8 cellular contexts compared by ENCODE assay signal in the genomic region with DNA sequence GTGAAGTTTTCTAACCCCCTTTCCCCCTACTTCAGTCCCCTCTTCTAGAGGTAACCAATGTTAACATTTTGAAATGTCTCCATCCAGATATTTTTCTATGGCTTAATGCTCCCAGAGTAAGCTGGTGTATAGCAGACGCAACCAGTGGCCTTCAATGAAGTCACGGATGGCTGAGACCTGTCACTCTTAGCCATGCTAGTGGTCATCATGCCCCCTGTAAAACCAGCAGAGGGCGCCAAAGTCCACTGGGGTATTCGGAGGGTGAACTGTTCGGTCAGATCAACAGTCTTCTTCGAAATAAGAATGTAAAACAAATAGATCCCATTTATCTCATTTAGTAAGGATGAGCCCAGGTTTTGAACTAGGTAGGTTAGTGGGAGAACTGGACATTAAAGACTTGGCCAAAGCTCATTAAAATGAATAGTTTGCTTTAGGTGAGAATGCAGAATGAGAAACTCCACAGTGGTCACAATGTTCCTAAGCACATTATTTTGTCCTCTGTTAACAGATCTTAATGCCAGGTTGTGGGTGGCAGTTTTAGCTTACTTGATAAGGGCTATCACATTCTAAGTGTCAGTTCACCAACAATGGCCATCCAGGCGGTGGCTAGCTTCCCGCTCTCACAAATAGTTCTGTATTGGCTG. TPM values are rescaled to one million over a fixed set of nuclear protein-coding genes. Genes with fewer than 3 reads are reported as not detected.
A peak's percentile ranks its signal among the peaks of the same experiment; 100 is the strongest.
DNase-seq lines count a peak whose midpoint lies in the region; ATAC-seq and TF ChIP-seq lines count a peak whose summit lies in the region.

No MANE protein-coding gene starts in this region.

- intact Hi-C loops in Calu3 (cut with micrococcal nuclease; ENCODE audit: unreplicated experiment) (loop anchor here (1.0 to 10.0 kb wide), 4 partner anchors 49 to 321 kb away; partner anchors contain the start of gene MMP10), heart left ventricle (cut with DNase I) (loop anchor here in 6 of 10 donors (2.0 to 10.0 kb wide), 3 partner anchors 201 to 209 kb away; no protein-coding TSS in a partner anchor), sigmoid colon (cut with DNase I) (no loop called here)

- 34 to 45% (median 36%) methylated on average over 8 of the region's 8 CpGs for WGBS in heart left ventricle, 4 donors
- 35 to 58% methylated on average over 8 of the region's 8 CpGs for WGBS in sigmoid colon, 2 donors

- H3K4me3 ChIP-seq in heart left ventricle (no peak overlapping the region), sigmoid colon (no peak overlapping the region)

- CTCF ChIA-PET in Calu3 (lab: Charles Lee) = no interaction called here

- ATAC-seq in GM18909 (IDR thresholded peaks at IDR 0.05; ENCODE audit: poor library complexity, unreplicated experiment) (peak; percentile 91), HG03103 (IDR thresholded peaks at IDR 0.05; ENCODE audit: low read depth, unreplicated experiment) (peak; percentile 82), heart left ventricle (peak in 1 of 4 donors; percentile 48)

- H3K36me3 Mint-ChIP-seq in Calu3 (ENCODE audit: insufficient read depth, unreplicated experiment) = no peaks in the 10 kb centered on the region

- peaks cover 0 to 4% (median 0%) of the 10 kb centered on the region in 12 donors for H3K9me3 ChIP-seq in heart left ventricle
- no peaks in the 10 kb centered on the region for H3K9me3 ChIP-seq in sigmoid colon

- no peak overlapping the region for H3K27ac Mint-ChIP-seq in Calu3 (ENCODE audit: unreplicated experiment)

- no peaks in the 10 kb centered on the region for H3K27me3 Mint-ChIP-seq in Calu3 (ENCODE audit: unreplicated experiment)

- H3K27me3 ChIP-seq in heart left ventricle (peaks cover 0 to 18% (median 0%) of the 10 kb centered on the region in 9 donors), sigmoid colon (no peaks in the 10 kb centered on the region)

- peaks cover 0 to 2% (median 0%) of the 10 kb centered on the region in 12 donors for H3K4me1 ChIP-seq in heart left ventricle
- no peaks in the 10 kb centered on the region for H3K4me1 ChIP-seq in sigmoid colon

- H3K4me3 Mint-ChIP-seq in Calu3 (ENCODE audit: low read depth, unreplicated experiment) = no peak overlapping the region

- H3K27ac ChIP-seq in heart left ventricle = no peak overlapping the region
- no peak overlapping the region for H3K27ac ChIP-seq in sigmoid colon

- no peak for TF ChIP-seq POLR2A in heart left ventricle (IDR thresholded peaks at IDR 0.05)
- no peak for TF ChIP-seq POLR2A in sigmoid colon (IDR thresholded peaks at IDR 0.05)

- H3K4me1 Mint-ChIP-seq in Calu3 (ENCODE audit: low read depth, unreplicated experiment) = no peaks in the 10 kb centered on the region

- BruUV-seq in Calu3 (replicated peaks; lab: Mats Ljungman, UMichigan) = no TSS peak

- TF ChIP-seq CTCF in Calu3 (IDR thresholded peaks at IDR 0.05; ENCODE audit: unreplicated experiment) (peak; percentile 64), heart left ventricle (IDR thresholded peaks at IDR 0.05) (peak; percentile 26 to 67 (median 47)), sigmoid colon (IDR thresholded peaks at IDR 0.05) (peak in 2 of 4 experiments; percentile 37 to 39)

- peak; percentile 74 for DNase-seq in Calu3
- DNase-seq in NCI-H226 = peak; percentile 31
- DNase-seq in activated CD8-positive, alpha-beta memory T cell treated with anti-CD3 and anti-CD28 coated beads for 48 hours (ENCODE audit: low read depth in 2 of 3, low spot score in 2 of 3) = peak in 2 of 3 experiments; percentile 17 to 40
- peak; percentile 15 to 73 (median 38) for DNase-seq in heart left ventricle
- peak; percentile 55 to 62 for DNase-seq in stimulated activated CD4-positive, alpha-beta T cell treated with anti-CD3 and anti-CD28 coated beads, Interleukin-2, amount 100 ng/mL, for 48 hours
- no peak for DNase-seq in sigmoid colon

- H3K36me3 ChIP-seq in heart left ventricle (no peaks in the 10 kb centered on the region), sigmoid colon (no peaks in the 10 kb centered on the region)

- no peak for TF ChIP-seq EP300 in sigmoid colon (IDR thresholded peaks at IDR 0.05)

- H3K9me3 Mint-ChIP-seq in Calu3 (ENCODE audit: low read depth, unreplicated experiment) = no peaks in the 10 kb centered on the region

RNA-seq across cellular contexts. Expression of gene MMP8, which starts 8.6 kb away (rescaled TPM):
- total RNA-seq in Calu3 (2022) (not detected in 2 replicates), heart left ventricle (1 to 10 TPM in 1 of 9 donors, under 1 TPM in 5, not detected in 3; 0.10 to 1.6 (median 0.40) TPM), sigmoid colon (not detected)
- polyA plus RNA-seq in heart left ventricle (under 1 TPM in 1 of 2 donors, not detected in 1; 0.51 TPM), sigmoid colon (under 1 TPM in 2 of 3 donors, not detected in 1; 0.06 to 0.23 TPM)

RNA-seq across cellular contexts. Expression of gene MMP27, which starts 27.8 kb away (rescaled TPM):
- total RNA-seq in Calu3 (2022) (not detected in 2 replicates), heart left ventricle (under 1 TPM in 1 of 9 donors, not detected in 8; 0.14 TPM), sigmoid colon (not detected)
- polyA plus RNA-seq in heart left ventricle (not detected), sigmoid colon (not detected)

RNA-seq across cellular contexts. Expression of gene MMP10, which starts 47.1 kb away (rescaled TPM):
- total RNA-seq in Calu3 (2022) = not detected in 2 replicates
- not detected for total RNA-seq in heart left ventricle
- not detected for polyA plus RNA-seq in heart left ventricle
- not detected for total RNA-seq in sigmoid colon
- polyA plus RNA-seq in sigmoid colon = under 1 TPM in 2 of 3 donors, not detected in 1; 0.25 to 0.46 TPM
